In the genomic region with DNA sequence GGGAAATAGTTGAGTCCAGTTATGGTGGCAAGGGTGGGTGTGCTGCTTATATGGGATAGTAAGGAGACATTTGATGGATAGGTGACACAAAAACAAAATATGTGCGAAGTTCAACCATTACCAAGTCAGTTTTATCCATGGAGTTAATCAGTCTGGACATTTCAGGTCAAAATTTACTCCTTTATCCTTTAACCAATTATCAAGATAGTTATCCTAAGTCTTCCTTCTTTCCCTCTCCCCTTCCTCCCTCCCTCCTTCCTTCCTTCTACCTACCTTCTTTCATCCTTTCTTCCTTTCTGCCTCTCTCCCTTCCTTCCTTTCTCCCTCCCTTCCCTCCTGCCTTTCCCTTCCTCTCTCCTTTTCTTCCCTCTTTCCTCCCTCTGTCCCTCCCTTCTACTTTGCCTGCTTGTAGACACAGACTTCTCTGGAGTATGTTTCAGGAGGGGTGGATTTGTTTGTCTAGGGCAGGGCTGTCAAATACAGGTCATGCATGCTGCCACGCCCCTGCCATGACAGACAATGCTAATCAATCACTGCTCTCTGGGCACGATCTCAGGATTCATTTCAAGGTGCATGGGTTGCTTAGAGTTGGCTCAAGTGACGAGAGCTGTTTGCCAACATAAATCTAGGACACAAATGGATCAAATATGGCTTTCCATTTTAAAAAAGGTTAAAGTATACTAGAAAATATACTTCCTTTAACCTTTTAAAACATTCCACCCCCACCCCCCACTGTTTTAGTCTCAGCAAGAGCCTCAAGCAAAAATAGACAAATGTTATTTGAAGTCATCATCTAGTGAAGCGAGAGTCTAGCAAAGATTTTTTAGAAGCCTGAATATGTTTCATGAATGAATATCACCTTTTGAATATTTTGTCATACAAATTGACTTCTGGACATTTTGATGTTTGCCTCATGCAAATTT, we compare ENCODE assay signal across 1 cellular context.
TF ChIP-seq lines count a peak whose summit lies in the region.

No MANE protein-coding gene starts in this region.

TF ChIP-seq in HepG2, 621 proteins besides CTCF, POLR2A, EP300 and RAD21 (continued from another document):
- no peak for TF ChIP-seq ERF (CRISPR knock-in tag; IDR thresholded peaks at IDR 0.05)
- TF ChIP-seq SOX13 (IDR thresholded peaks at IDR 0.05) = no peak
- peak in 1 of 2 experiments; percentile 33; a peak in 1 of 4 replicates for TF ChIP-seq SOX13 (CRISPR knock-in tag; conservative IDR thresholded peaks at IDR 0.05 in 1 of 2, IDR thresholded peaks at IDR 0.05 in 1 of 2)
- TF ChIP-seq SUZ12 (IDR thresholded peaks at IDR 0.05; ENCODE audit: low read depth, low read length) = no peak
- TF ChIP-seq HNRNPK (IDR thresholded peaks at IDR 0.05; ENCODE audit: low read depth, low read length, poor library complexity, severe bottlenecking) = peak; percentile 91
- peak; percentile 43; the same call in 1 of the 2 replicates for TF ChIP-seq SALL1 (CRISPR knock-in tag; IDR thresholded peaks at IDR 0.05)
